ENCODE assay signal across 1 cellular context in genomic region chr3:32236377-32236776, GRCh38.
TF ChIP-seq lines count a peak whose summit lies in the region.

No MANE protein-coding gene starts in this region.

TF ChIP-seq in HepG2, 621 proteins besides CTCF, POLR2A, EP300 and RAD21:
- no peak for TF ChIP-seq SETDB1 (CRISPR knock-in tag; IDR thresholded peaks at IDR 0.05; ENCODE audit: borderline replicate concordance)
- no peak for TF ChIP-seq MED13 (CRISPR knock-in tag; IDR thresholded peaks at IDR 0.05)
- TF ChIP-seq, protein P1, sequence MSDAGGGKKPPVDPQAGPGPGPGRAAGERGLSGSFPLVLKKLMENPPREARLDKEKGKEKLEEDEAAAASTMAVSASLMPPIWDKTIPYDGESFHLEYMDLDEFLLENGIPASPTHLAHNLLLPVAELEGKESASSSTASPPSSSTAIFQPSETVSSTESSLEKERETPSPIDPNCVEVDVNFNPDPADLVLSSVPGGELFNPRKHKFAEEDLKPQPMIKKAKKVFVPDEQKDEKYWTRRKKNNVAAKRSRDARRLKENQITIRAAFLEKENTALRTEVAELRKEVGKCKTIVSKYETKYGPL (CRISPR knock-in tag; IDR thresholded peaks at IDR 0.05): no peak
- no peak for TF ChIP-seq SNRNP70 (IDR thresholded peaks at IDR 0.05; ENCODE audit: low read depth, low read length)
- TF ChIP-seq MIXL1 (CRISPR knock-in tag; IDR thresholded peaks at IDR 0.05): 0 out of 2 replicates have a peak, but pooled peaks have one; percentile 30
- peak; percentile 100 for TF ChIP-seq ZNF331 (CRISPR knock-in tag; IDR thresholded peaks at IDR 0.05)
- no peak for TF ChIP-seq SMAD3 (CRISPR knock-in tag; IDR thresholded peaks at IDR 0.05)
- no peak for TF ChIP-seq NCOR1 (IDR thresholded peaks at IDR 0.05; ENCODE audit: borderline replicate concordance, low read length)
- TF ChIP-seq ZNF362 (CRISPR knock-in tag; IDR thresholded peaks at IDR 0.05; ENCODE audit: borderline replicate concordance): no peak
- TF ChIP-seq THAP9 (CRISPR knock-in tag; IDR thresholded peaks at IDR 0.05; ENCODE audit: borderline replicate concordance): no peak
- TF ChIP-seq SOX5 (CRISPR knock-in tag; IDR thresholded peaks at IDR 0.05; ENCODE audit: borderline replicate concordance): no peak
- no peak for TF ChIP-seq KLF13 (CRISPR knock-in tag; IDR thresholded peaks at IDR 0.05)
- TF ChIP-seq ZMYM2 (CRISPR knock-in tag; IDR thresholded peaks at IDR 0.05): no peak
- TF ChIP-seq PRDM4 (CRISPR knock-in tag; IDR thresholded peaks at IDR 0.05; ENCODE audit: borderline replicate concordance): no peak
- TF ChIP-seq, protein P2, sequence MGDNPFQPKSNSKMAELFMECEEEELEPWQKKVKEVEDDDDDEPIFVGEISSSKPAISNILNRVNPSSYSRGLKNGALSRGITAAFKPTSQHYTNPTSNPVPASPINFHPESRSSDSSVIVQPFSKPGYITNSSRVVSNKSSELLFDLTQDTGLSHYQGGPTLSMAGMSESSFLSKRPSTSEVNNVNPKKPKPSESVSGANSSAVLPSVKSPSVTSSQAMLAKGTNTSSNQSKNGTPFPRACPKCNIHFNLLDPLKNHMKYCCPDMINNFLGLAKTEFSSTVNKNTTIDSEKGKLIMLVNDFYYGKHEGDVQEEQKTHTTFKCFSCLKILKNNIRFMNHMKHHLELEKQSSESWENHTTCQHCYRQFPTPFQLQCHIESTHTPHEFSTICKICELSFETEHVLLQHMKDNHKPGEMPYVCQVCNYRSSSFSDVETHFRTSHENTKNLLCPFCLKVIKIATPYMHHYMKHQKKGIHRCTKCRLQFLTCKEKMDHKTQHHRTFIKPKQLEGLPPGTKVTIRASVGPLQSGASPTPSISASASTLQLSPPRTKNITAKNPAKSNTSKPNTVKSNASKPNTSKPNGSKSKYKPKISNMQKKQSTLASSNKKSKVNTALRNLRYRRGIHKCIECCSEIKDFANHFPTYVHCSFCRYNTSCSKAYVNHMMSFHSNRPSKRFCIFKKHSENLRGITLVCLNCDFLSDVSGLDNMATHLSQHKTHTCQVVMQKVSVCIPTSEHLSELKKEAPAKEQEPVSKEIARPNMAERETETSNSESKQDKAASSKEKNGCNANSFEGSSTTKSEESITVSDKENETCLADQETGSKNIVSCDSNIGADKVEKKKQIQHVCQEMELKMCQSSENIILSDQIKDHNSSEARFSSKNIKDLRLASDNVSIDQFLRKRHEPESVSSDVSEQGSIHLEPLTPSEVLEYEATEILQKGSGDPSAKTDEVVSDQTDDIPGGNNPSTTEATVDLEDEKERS (CRISPR knock-in tag; IDR thresholded peaks at IDR 0.05): peak; percentile 47; the same call in 1 of the 2 replicates
TF ChIP-seq in HepG2: peak in this region for 3.
